Comparison of ENCODE assay signal across 15 cellular contexts in the genomic region with DNA sequence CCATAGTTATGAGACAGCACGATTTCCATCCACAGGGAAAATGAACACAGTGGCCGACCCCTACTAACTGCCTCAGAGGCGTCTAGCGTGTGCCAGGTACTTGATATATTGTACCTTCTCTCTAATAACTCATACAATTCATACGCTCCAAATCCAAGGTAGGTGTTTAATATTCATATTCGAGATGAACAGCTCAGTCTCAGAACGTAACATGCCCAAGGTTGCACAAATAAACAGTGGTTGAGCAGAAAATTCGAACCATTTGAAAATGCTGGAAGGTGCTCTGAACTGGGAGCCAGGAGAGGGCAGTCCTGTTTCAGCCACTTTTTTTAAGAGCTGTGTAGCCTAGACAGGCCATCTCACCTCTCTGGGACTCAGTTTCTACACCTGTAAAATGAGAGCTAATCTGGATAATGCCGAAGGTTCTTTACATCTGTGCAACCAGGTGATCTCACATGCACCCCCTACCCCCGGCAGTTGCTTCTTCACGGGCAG. TPM values are rescaled to one million over a fixed set of nuclear protein-coding genes. Genes with fewer than 3 reads are reported as not detected.
DNase-seq lines count a peak whose midpoint lies in the region; ATAC-seq and TF ChIP-seq lines count a peak whose summit lies in the region.
"Had no signal": no experiment of that assay in that cellular context is flagged by ENCODE, and none has a peak within 500 bp of the region (broad histone marks: within the 10 kb centered on the region; RNA-seq: fewer than 3 reads in every experiment).

No MANE protein-coding gene starts in this region.

- H3K36me3 ChIP-seq in trophoblast cell (ENCODE audit: control insufficient read depth in 1 of 2, insufficient read depth in 2 of 2, low read length in 2 of 2): no peaks in the 10 kb centered on the region

- peaks cover 2% of the 10 kb centered on the region for H3K27me3 Mint-ChIP-seq in IgD-negative memory B cell
- H3K27me3 Mint-ChIP-seq in activated CD4-positive, alpha-beta T cell treated with anti-CD3 and anti-CD28 coated beads, Interleukin-2, amount 10 ng/mL, durations not matched to agents 7 days and 5 days: peaks cover 11% of the 10 kb centered on the region

- H3K27ac Mint-ChIP-seq in IgD-negative memory B cell: peak overlapping the region in 2 of 3 donors; percentile 86 to 90
- no peak overlapping the region for H3K27ac Mint-ChIP-seq in activated CD4-positive, alpha-beta T cell treated with anti-CD3 and anti-CD28 coated beads, Interleukin-2, amount 10 ng/mL, durations not matched to agents 7 days and 5 days
- H3K27ac Mint-ChIP-seq: activated T-cell treated with anti-CD3 and anti-CD28 coated beads, Interleukin-2, amount 50 U/mL, for 72 hours; CD4-positive, alpha-beta T cell had no signal

- H2BK120ac ChIP-seq in trophoblast cell (ENCODE audit: insufficient read depth, low read length, poor library complexity): no peak overlapping the region

- POLR2A ChIA-PET in activated CD4-positive, alpha-beta T cell treated with anti-CD3 and anti-CD28 coated beads, Interleukin-2, amount 10 ng/mL, durations not matched to agents 7 days and 5 days (lab: Charles Lee): no interaction called here

- H3K18ac ChIP-seq in trophoblast cell (ENCODE audit: low read length): no peak overlapping the region

- no peaks in the 10 kb centered on the region for H3K79me2 ChIP-seq in trophoblast cell (ENCODE audit: control insufficient read depth, insufficient read depth, low read length, poor library complexity)

- DNase-seq in islet precursor cell: peak; percentile 37
- DNase-seq in retinal pigment epithelial cell (ENCODE audit: low read depth): no peak
- no peak for DNase-seq in activated CD4-positive, alpha-beta T cell treated with anti-CD3 and anti-CD28 coated beads, Interleukin-2, amount 10 ng/mL, durations not matched to agents 7 days and 5 days
- DNase-seq in trophoblast cell: no peak
- DNase-seq in left colon: no peak
- DNase-seq in GM19238 (ENCODE audit: insufficient read length, low spot score): no peak
- DNase-seq: activated CD4-positive, alpha-beta T cell treated with anti-CD3 and anti-CD28 coated beads, Interleukin-2, amount 50 U/mL, for 1 hour; activated T-cell treated with anti-CD3 and anti-CD28 coated beads, Interleukin-2, amount 50 U/mL, for 72 hours; CD4-positive, alpha-beta T cell; NCI-H187; right cardiac atrium; stimulated activated naive CD4-positive, alpha-beta T cell; T-helper 17 cell had no signal

- no peak overlapping the region for H3K23ac ChIP-seq in trophoblast cell (ENCODE audit: low read length)

- no peak overlapping the region for H3K4me3 ChIP-seq in retinal pigment epithelial cell (ENCODE audit: low read length)
- H3K4me3 ChIP-seq in trophoblast cell (ENCODE audit: low read depth, low read length): no peak overlapping the region

- H4K8ac ChIP-seq in trophoblast cell (ENCODE audit: low read depth, low read length): no peak overlapping the region

- H4K12ac ChIP-seq in trophoblast cell (ENCODE audit: low read depth, low read length): no peak overlapping the region

- peak; percentile 22 for TF ChIP-seq CTCF in retinal pigment epithelial cell (conservative IDR thresholded peaks at IDR 0.05; ENCODE audit: low read depth, low read length)

- no peak overlapping the region for H3K4me2 ChIP-seq in trophoblast cell (ENCODE audit: low read length)

- H4K91ac ChIP-seq in trophoblast cell (ENCODE audit: low read depth, low read length): no peak overlapping the region

- intact Hi-C loops in left colon (cut with DNase I, micrococcal nuclease): no loop called here

- H3K27me3 ChIP-seq in trophoblast cell (ENCODE audit: insufficient read depth, low read length): no peaks in the 10 kb centered on the region

- no peak for ATAC-seq in left colon

- WGBS in trophoblast cell (ENCODE audit: extremely low coverage, insufficient coverage, insufficient read length): no CpG with 5 or more reads among the region's 11 CpGs

- CTCF ChIA-PET in activated CD4-positive, alpha-beta T cell treated with anti-CD3 and anti-CD28 coated beads, Interleukin-2, amount 10 ng/mL, durations not matched to agents 7 days and 5 days (lab: Charles Lee): interaction anchor here (0.6 to 8.8 kb wide), 2 partner anchors 13 to 38 kb away, joined by 3 to 75 read pairs; no protein-coding TSS in a partner anchor

- H3K9ac ChIP-seq in trophoblast cell (ENCODE audit: low read length): no peak overlapping the region

- H2AFZ ChIP-seq in trophoblast cell (ENCODE audit: insufficient read depth, low read length, poor library complexity): no peak overlapping the region

- H2BK12ac ChIP-seq in trophoblast cell (ENCODE audit: low read length): no peak overlapping the region

- H3K4me1 ChIP-seq in trophoblast cell (ENCODE audit: control insufficient read depth in 1 of 2, insufficient read depth in 2 of 2, low read length in 2 of 2): peaks cover 10 to 13% of the 10 kb centered on the region in 2 experiments

- H3K4me1 Mint-ChIP-seq in IgD-negative memory B cell: peaks cover 31 to 53% (median 38%) of the 10 kb centered on the region in 3 donors
- peaks cover 4% of the 10 kb centered on the region for H3K4me1 Mint-ChIP-seq in activated CD4-positive, alpha-beta T cell treated with anti-CD3 and anti-CD28 coated beads, Interleukin-2, amount 10 ng/mL, durations not matched to agents 7 days and 5 days

- H3K79me1 ChIP-seq in trophoblast cell (ENCODE audit: low read length): no peaks in the 10 kb centered on the region

- no peak overlapping the region for H2AK5ac ChIP-seq in trophoblast cell (ENCODE audit: low read length)

- no peak overlapping the region for H3K4ac ChIP-seq in trophoblast cell (ENCODE audit: low read depth, low read length)

- H3K4me3 Mint-ChIP-seq in IgD-negative memory B cell: peak overlapping the region; percentile 52 to 86 (median 64)
- H3K4me3 Mint-ChIP-seq in activated CD4-positive, alpha-beta T cell treated with anti-CD3 and anti-CD28 coated beads, Interleukin-2, amount 10 ng/mL, durations not matched to agents 7 days and 5 days: no peak overlapping the region
- H3K4me3 Mint-ChIP-seq: activated T-cell treated with anti-CD3 and anti-CD28 coated beads, Interleukin-2, amount 50 U/mL, for 72 hours; CD4-positive, alpha-beta T cell; T-helper 17 cell had no signal

- no peaks in the 10 kb centered on the region for H3K9me3 Mint-ChIP-seq in IgD-negative memory B cell
- no peaks in the 10 kb centered on the region for H3K9me3 Mint-ChIP-seq in activated CD4-positive, alpha-beta T cell treated with anti-CD3 and anti-CD28 coated beads, Interleukin-2, amount 10 ng/mL, durations not matched to agents 7 days and 5 days
- H3K9me3 Mint-ChIP-seq: activated T-cell treated with anti-CD3 and anti-CD28 coated beads, Interleukin-2, amount 50 U/mL, for 72 hours; CD4-positive, alpha-beta T cell had no signal

- H2BK5ac ChIP-seq in trophoblast cell (ENCODE audit: low read depth, low read length, poor library complexity): no peak overlapping the region

- H3K14ac ChIP-seq in trophoblast cell (ENCODE audit: low read length): no peak overlapping the region

- no peaks in the 10 kb centered on the region for H3K9me3 ChIP-seq in trophoblast cell (ENCODE audit: insufficient read depth, low read depth, low read length)

- H3K27ac ChIP-seq in angular gyrus (ENCODE audit: low read depth, low read length) (peak overlapping the region; percentile 90), trophoblast cell (ENCODE audit: low read depth, low read length) (no peak overlapping the region)

- no peaks in the 10 kb centered on the region for H3K36me3 Mint-ChIP-seq in IgD-negative memory B cell
- H3K36me3 Mint-ChIP-seq in activated CD4-positive, alpha-beta T cell treated with anti-CD3 and anti-CD28 coated beads, Interleukin-2, amount 10 ng/mL, durations not matched to agents 7 days and 5 days (ENCODE audit: low read depth): no peaks in the 10 kb centered on the region

RNA-seq across cellular contexts. Expression of gene SLC45A3, which starts 7.9 kb away (rescaled TPM):
- polyA plus RNA-seq in IgD-negative memory B cell: 1.9 TPM
- under 1 TPM in 1 of 2 experiments, not detected in 1; 0.08 TPM for total RNA-seq in activated CD4-positive, alpha-beta T cell treated with anti-CD3 and anti-CD28 coated beads, Interleukin-2, amount 10 ng/mL, durations not matched to agents 7 days and 5 days
- 1.7 and 1.8 TPM in 2 replicates for polyA plus RNA-seq in trophoblast cell (2013)
- total RNA-seq in left colon: 10 to 100 TPM; 19.5 to 30.8 TPM

RNA-seq across cellular contexts. Expression of gene ELK4, which starts 40.6 kb away (rescaled TPM):
- polyA plus RNA-seq in IgD-negative memory B cell: 4.7 TPM
- total RNA-seq in activated CD4-positive, alpha-beta T cell treated with anti-CD3 and anti-CD28 coated beads, Interleukin-2, amount 10 ng/mL, durations not matched to agents 7 days and 5 days: 100 to 1,000 TPM in 1 of 2 experiments, 10 to 100 TPM in 1; 99.4 to 103 TPM
- polyA plus RNA-seq in trophoblast cell (2013): 8.0 and 8.1 TPM in 2 replicates
- total RNA-seq in left colon: 10 to 100 TPM; 37.4 to 39.5 TPM

Comparison
In these comparisons a context has a peak if more than half of its experiments do, and no peak if none do; other contexts are left out.
1. RNA of gene SLC45A3, which starts 7.9 kb away (total RNA-seq): 19.5 to 30.8 TPM in left colon; 0.08 TPM in activated CD4-positive, alpha-beta T cell treated with anti-CD3 and anti-CD28 coated beads, Interleukin-2, amount 10 ng/mL, durations not matched to agents 7 days and 5 days; every median in the first group is over 10 times any median in the second.